Comparison of ENCODE assay signal across 8 cellular contexts in genomic region chr12:113259499-113259953, GRCh38. TPM values are rescaled to one million over a fixed set of nuclear protein-coding genes. Genes with fewer than 3 reads are reported as not detected.
DNase-seq lines count a peak whose midpoint lies in the region; ATAC-seq, FAIRE-seq and TF ChIP-seq lines count a peak whose summit lies in the region.

No MANE protein-coding gene starts in this region.

- no peak for TF ChIP-seq CTCF in fibroblast of villous mesenchyme (IDR thresholded peaks at IDR 0.05; ENCODE audit: insufficient read depth, low read depth, low read length)
- no peak for TF ChIP-seq CTCF in ovary (IDR thresholded peaks at IDR 0.05)

- TF ChIP-seq EP300 in ovary (IDR thresholded peaks at IDR 0.05) = no peak

- peak; percentile 54 for FAIRE-seq in GM12891 (lab: Jason Lieb, UNC)

- no peak overlapping the region for H3K4me3 ChIP-seq in fibroblast of villous mesenchyme (ENCODE audit: low read depth, low read length)
- no peak overlapping the region for H3K4me3 ChIP-seq in ovary

- ATAC-seq in HG02610 (IDR thresholded peaks at IDR 0.05; ENCODE audit: unreplicated experiment) (no peak), GM21381 (IDR thresholded peaks at IDR 0.05; ENCODE audit: unreplicated experiment) (no peak), HG03520 (IDR thresholded peaks at IDR 0.05; ENCODE audit: unreplicated experiment) (no peak)

- peak overlapping the region in 1 of 2 donors; percentile 66 for H3K27ac ChIP-seq in ovary

- intact Hi-C loops in ovary (cut with DNase I) = no loop called here

- no peaks in the 10 kb centered on the region for H3K36me3 ChIP-seq in ovary

- no peak for TF ChIP-seq POLR2A in GM12891 (IDR thresholded peaks at IDR 0.05; ENCODE audit: low read depth, low read length)
- TF ChIP-seq POLR2A in ovary (IDR thresholded peaks at IDR 0.05) = no peak

- H3K4me1 ChIP-seq in ovary (ENCODE audit: insufficient read depth) = peaks cover 22% of the 10 kb centered on the region

- no peaks in the 10 kb centered on the region for H3K9me3 ChIP-seq in ovary

- no peaks in the 10 kb centered on the region for H3K27me3 ChIP-seq in ovary

- WGBS in ovary, 3 donors = 8 to 16% (median 13%) methylated on average over 2 of the region's 2 CpGs

- no peak for DNase-seq in GM12891 (ENCODE audit: insufficient read length, low spot score)
- DNase-seq in fibroblast of villous mesenchyme (ENCODE audit: low read depth) = peak; percentile 84
- DNase-seq in ovary = peak; percentile 75 to 86 (median 83)
- DNase-seq in NAMALWA (ENCODE audit: low spot score) = no peak

TF ChIP-seq in GM12891, 5 proteins besides CTCF, POLR2A, EP300 and RAD21:
- TF ChIP-seq POLR2AphosphoS5 (IDR thresholded peaks at IDR 0.05; ENCODE audit: low read depth, low read length) = no peak
- TF ChIP-seq TAF1 (IDR thresholded peaks at IDR 0.05; ENCODE audit: low read depth, low read length) = no peak
- no peak for TF ChIP-seq SPI1 (IDR thresholded peaks at IDR 0.05; ENCODE audit: low read depth, low read length)
- TF ChIP-seq PAX5 (IDR thresholded peaks at IDR 0.05; ENCODE audit: insufficient read depth, low read length, severe bottlenecking) = no peak
- no peak for TF ChIP-seq POU2F2 (IDR thresholded peaks at IDR 0.05; ENCODE audit: low read depth, low read length)
TF ChIP-seq in GM12891: peak in this region for 0.

TF ChIP-seq in PFSK-1, 5 proteins besides CTCF, POLR2A, EP300 and RAD21:
- no peak for TF ChIP-seq FOXP2 (optimal IDR thresholded peaks at IDR 0.05; ENCODE audit: borderline replicate concordance, extremely low read depth, extremely low read length, insufficient read depth)
- peak; percentile 76; the same call in 1 of the 2 replicates for TF ChIP-seq SIN3A (IDR thresholded peaks at IDR 0.05; ENCODE audit: borderline replicate concordance, insufficient read depth, low read length)
- TF ChIP-seq REST (IDR thresholded peaks at IDR 0.05; ENCODE audit: insufficient read depth in 1 of 2, low read depth in 2 of 2, low read length in 2 of 2) = no peak
- no peak for TF ChIP-seq POLR2AphosphoS5 (IDR thresholded peaks at IDR 0.05; ENCODE audit: low read depth, low read length)
- TF ChIP-seq TAF1 (IDR thresholded peaks at IDR 0.05; ENCODE audit: borderline replicate concordance, insufficient read depth, low read length) = no peak

RNA-seq across cellular contexts. Expression of gene TPCN1, which starts 38.3 kb away (rescaled TPM):
- polyA plus RNA-seq in GM12891 (2012; ENCODE audit: low read depth, missing spikeins) = 16.4 TPM
- polyA plus RNA-seq in PFSK-1 (2012; ENCODE audit: insufficient read length, low read depth) = 30.5 TPM
- total RNA-seq in fibroblast of villous mesenchyme (15.8 and 25.9 TPM in 2 replicates), ovary (10 to 100 TPM; 29.8 to 65.6 (median 54.8) TPM)
- polyA plus RNA-seq in ovary = 10 to 100 TPM; 28.0 to 40.3 TPM

Comparison
In these comparisons a context has a peak if more than half of its experiments do, and no peak if none do; other contexts are left out.
1. DNase-seq: peak in fibroblast of villous mesenchyme (single experiment) and ovary (5 of 5); none in GM12891 (single experiment) and NAMALWA (single experiment).